ENCODE assay signal across 27 cellular contexts in the genomic region with DNA sequence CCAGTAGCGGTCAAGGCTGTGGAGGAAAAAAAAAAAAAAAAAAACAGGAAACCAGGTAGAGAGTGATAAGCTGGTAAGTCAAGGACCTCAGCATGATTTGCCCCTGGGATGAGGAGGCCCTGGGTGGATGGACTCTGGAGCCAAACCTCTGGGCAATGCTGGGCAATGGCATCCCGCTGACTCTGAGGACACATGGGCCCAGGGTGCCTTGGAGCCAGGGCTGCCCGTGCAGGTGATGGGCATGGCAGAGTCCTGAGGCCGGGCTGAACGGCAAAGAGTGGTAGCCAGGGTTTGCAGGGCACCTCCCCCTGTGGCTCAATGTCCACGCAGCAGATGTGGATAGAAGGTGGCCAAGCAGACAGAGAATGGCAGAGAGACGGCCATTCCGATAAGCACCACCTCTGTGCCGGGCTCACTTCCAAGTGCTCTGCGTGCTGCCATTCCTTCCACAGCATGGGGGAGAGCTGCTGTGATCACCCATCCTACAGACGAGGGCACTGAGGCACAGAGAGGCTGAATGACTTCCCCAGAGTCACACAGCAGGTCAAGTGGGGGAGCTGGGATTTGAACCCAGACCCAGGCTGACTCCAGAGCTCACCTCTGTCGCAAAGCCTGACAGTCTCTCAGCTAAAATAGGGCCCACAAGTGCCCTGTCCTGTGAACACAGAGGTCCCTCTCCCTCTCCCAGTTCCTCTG.
"Had no signal": no experiment of that assay in that cellular context is flagged by ENCODE, and none has a peak within 500 bp of the region (broad histone marks: within the 10 kb centered on the region; RNA-seq: fewer than 3 reads in every experiment).

No MANE protein-coding gene starts in this region.

- H3K9ac ChIP-seq: neural progenitor cell had no signal

- H3K27me3 Mint-ChIP-seq: stimulated activated naive B cell treated with anti-CD40 and anti-IgM and Interleukin-4, amounts not matched to agents 10 μg/mL and 1 μg/mL and 100 μg/mL, for 72 hours had no signal

- H3K4me3 ChIP-seq: lower lobe of right lung, neural progenitor cell, ovary, right atrium auricular region, right lobe of liver, smooth muscle cell, stomach, testis, thyroid gland, transverse colon, upper lobe of left lung, vagina had no signal

- DNase-seq: head of caudate nucleus; hypothalamus; islet precursor cell; kidney glomerular epithelial cell; left cardiac atrium; mammary epithelial cell; mesenchymal stem cell; ovary; stimulated activated CD4-positive, alpha-beta T cell treated with anti-CD3 and anti-CD28 coated beads, Interleukin-1b, Interleukin-23, amount 100 ng/mL, for 48 hours; stimulated activated CD4-positive, alpha-beta T cell treated with anti-CD3 and anti-CD28 coated beads, Interleukin-2, amount 100 ng/mL, for 48 hours; stimulated activated CD4-positive, alpha-beta T cell treated with anti-CD3 and anti-CD28 coated beads, Interleukin-4, amount 100 ng/mL, for 4 hours; stimulated activated naive B cell treated with anti-CD40 and anti-IgM and Interleukin-4, amounts not matched to agents 10 μg/mL and 1 μg/mL and 100 μg/mL, for 72 hours; stimulated activated naive CD8-positive, alpha-beta T cell treated with anti-CD3 and anti-CD28 coated beads, Interleukin-15, Interleukin-2, amounts not matched to agents 100 U/mL and 50 U/mL, for 24 hours; stomach; testis; thyroid gland; transverse colon had no signal

- H3K36me3 Mint-ChIP-seq: stimulated activated naive B cell treated with anti-CD40 and anti-IgM and Interleukin-4, amounts not matched to agents 10 μg/mL and 1 μg/mL and 100 μg/mL, for 72 hours had no signal

- H3K4me1 Mint-ChIP-seq: nephron; neural progenitor cell; stimulated activated naive B cell treated with anti-CD40 and anti-IgM and Interleukin-4, amounts not matched to agents 10 μg/mL and 1 μg/mL and 100 μg/mL, for 72 hours had no signal

- H3K9me3 ChIP-seq: lower lobe of right lung, ovary, right lobe of liver, testis, thyroid gland, transverse colon, vagina had no signal

- H3K27ac ChIP-seq: lower lobe of right lung, neural progenitor cell, ovary, right atrium auricular region, right lobe of liver, stomach, testis, thyroid gland, transverse colon, upper lobe of left lung, vagina had no signal

- H2AFZ ChIP-seq: neural progenitor cell had no signal

- ATAC-seq: left cardiac atrium; left lobe of liver; lower lobe of right lung; right lobe of liver; stimulated activated naive B cell treated with anti-CD40 and anti-IgM and Interleukin-4, amounts not matched to agents 10 μg/mL and 1 μg/mL and 100 μg/mL, for 72 hours; stimulated activated naive CD8-positive, alpha-beta T cell treated with anti-CD3 and anti-CD28 coated beads, Interleukin-15, Interleukin-2, amounts not matched to agents 100 U/mL and 50 U/mL, for 24 hours had no signal

- H3K4me1 ChIP-seq: lower lobe of right lung, neural progenitor cell, right atrium auricular region, right lobe of liver, stomach, testis, thyroid gland, transverse colon, upper lobe of left lung, vagina had no signal

- H3K4me2 ChIP-seq: neural progenitor cell, smooth muscle cell had no signal

- H3K4me3 Mint-ChIP-seq: nephron; neural progenitor cell; stimulated activated naive B cell treated with anti-CD40 and anti-IgM and Interleukin-4, amounts not matched to agents 10 μg/mL and 1 μg/mL and 100 μg/mL, for 72 hours had no signal

- H3K36me3 ChIP-seq: lower lobe of right lung, neural progenitor cell, ovary, right atrium auricular region, right lobe of liver, stomach, thyroid gland, transverse colon, upper lobe of left lung, vagina had no signal

- H3K27ac Mint-ChIP-seq: nephron; progenitor cell of endocrine pancreas; stimulated activated naive B cell treated with anti-CD40 and anti-IgM and Interleukin-4, amounts not matched to agents 10 μg/mL and 1 μg/mL and 100 μg/mL, for 72 hours had no signal

- H3K27me3 ChIP-seq: neural progenitor cell, ovary, right atrium auricular region, right lobe of liver, testis, thyroid gland, transverse colon, upper lobe of left lung, vagina had no signal
